In genomic region chrX:150616863-150617198, GRCh38 we compare ENCODE assay signal across 17 cellular contexts. TPM values are rescaled to one million over a fixed set of nuclear protein-coding genes. Genes with fewer than 3 reads are reported as not detected.
DNase-seq lines count a peak whose midpoint lies in the region; TF ChIP-seq lines count a peak whose summit lies in the region.
"Had no signal": no experiment of that assay in that cellular context is flagged by ENCODE, and none has a peak within 500 bp of the region (broad histone marks: within the 10 kb centered on the region; RNA-seq: fewer than 3 reads in every experiment).

No MANE protein-coding gene starts in this region.

- DNase-seq in GM03348 (ENCODE audit: low spot score): peak; percentile 1
- DNase-seq in M059J (ENCODE audit: low read depth): peak; percentile 32
- peak; percentile 55 for DNase-seq in fibroblast of mammary gland (ENCODE audit: low read depth)
- DNase-seq in non-pigmented ciliary epithelial cell (ENCODE audit: low read depth): peak; percentile 1
- DNase-seq in effector CD8-positive, alpha-beta T cell (lab: John Stamatoyannopoulos, UW): no peak
- no peak for DNase-seq in RWPE1 (ENCODE audit: low spot score)
- no peak for DNase-seq in NCI-H2171 (lab: John Stamatoyannopoulos, UW)
- DNase-seq: BE2C; CD4-positive, alpha-beta T cell; EL; NCI-H1048; NCI-H1436 treated with DMSO at 0.1 percent for 48 hours; NCI-H2081 treated with DMSO at 0.1 percent for 48 hours; NCI-H510A treated with DMSO at 0.1 percent for 48 hours; NCI-H82; PC-3 had no signal

- no peak for TF ChIP-seq CTCF in fibroblast of mammary gland (conservative IDR thresholded peaks at IDR 0.05; ENCODE audit: control insufficient read depth, insufficient read depth, low read depth, low read length)
- TF ChIP-seq CTCF in RWPE1 (conservative IDR thresholded peaks at IDR 0.05; ENCODE audit: low read depth): no peak

- POLR2A ChIA-PET in RWPE1 (lab: Yijun Ruan, JAX; ENCODE audit: low non-redundant PET): no interaction called here

- CTCF ChIA-PET in RWPE1 (lab: Yijun Ruan, JAX): no interaction called here

- no peak overlapping the region for H3K4me3 ChIP-seq in fibroblast of mammary gland (ENCODE audit: control insufficient read depth, low read depth, low read length)
- H3K4me3 ChIP-seq: K562 had no signal

- H3K27ac ChIP-seq in RWPE1: no peak overlapping the region

RNA-seq across cellular contexts. Expression of gene MTM1, which starts 48.4 kb away (rescaled TPM):
- 11.5 and 15.5 TPM in 2 replicates for total RNA-seq in M059J (2014; rRNA removed; shearing (Covaris generic))

Comparison
In these comparisons a context has a peak if more than half of its experiments do, and no peak if none do; other contexts are left out.
1. DNase-seq: peak in GM03348 (single experiment), M059J (single experiment), fibroblast of mammary gland (single experiment) and non-pigmented ciliary epithelial cell (single experiment); none in effector CD8-positive, alpha-beta T cell (single experiment), RWPE1 (single experiment) and NCI-H2171 (single experiment).